Comparison of ENCODE assay signal across 20 cellular contexts in the genomic region with DNA sequence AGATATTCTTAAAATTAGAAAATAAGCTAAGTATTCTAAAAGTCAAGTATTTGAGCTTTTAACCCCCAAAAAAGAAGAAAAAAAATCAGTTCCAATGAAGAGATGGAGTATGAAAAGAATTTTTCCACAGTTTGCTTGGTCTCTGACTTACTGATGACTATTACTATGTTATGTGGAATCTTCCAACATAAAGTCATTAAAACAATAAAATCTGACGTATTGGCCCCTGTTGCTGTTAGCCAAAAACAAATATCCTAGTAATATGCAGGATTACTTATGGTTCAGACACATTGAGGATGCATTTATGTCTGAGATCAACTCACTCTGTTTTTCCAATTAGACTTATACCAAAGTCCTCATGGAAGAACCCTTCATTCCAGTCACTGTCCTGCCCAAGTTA.
DNase-seq lines count a peak whose midpoint lies in the region; ATAC-seq lines count a peak whose summit lies in the region.
"Had no signal": no experiment of that assay in that cellular context is flagged by ENCODE, and none has a peak within 500 bp of the region (broad histone marks: within the 10 kb centered on the region; RNA-seq: fewer than 3 reads in every experiment).

No MANE protein-coding gene starts in this region.

- ATAC-seq in GM21737 (IDR thresholded peaks at IDR 0.05; ENCODE audit: unreplicated experiment) = no peak
- ATAC-seq: gastroesophageal sphincter had no signal

- peak; percentile 16 for DNase-seq in A172 (ENCODE audit: low spot score)
- DNase-seq in GM04504 (ENCODE audit: low read depth) = peak; percentile 36
- DNase-seq in amniotic stem cell (lab: John Stamatoyannopoulos, UW) = peak; percentile 44
- DNase-seq in fibroblast of peridontal ligament (ENCODE audit: extremely low read depth) = peak; percentile 59
- DNase-seq in NCI-H1092 treated with DMSO at 0.1 percent for 48 hours (lab: John Stamatoyannopoulos, UW) = no peak
- no peak for DNase-seq in NCI-H146 (lab: John Stamatoyannopoulos, UW)
- no peak for DNase-seq in COLO668 (lab: John Stamatoyannopoulos, UW; ENCODE audit: unreplicated experiment)
- DNase-seq: 8988T; activated gamma-delta T cell treated with Interleukin-2 at 50 U/mL for 16 hours; CD4-positive, alpha-beta T cell; colonic mucosa; DMS153; left cardiac atrium; MV-4-11; NCI-H2029 treated with DMSO at 0.1 percent for 48 hours; NCI-H526; small intestine; stimulated activated CD4-positive, alpha-beta T cell treated with anti-CD3 and anti-CD28 coated beads, Interleukin-4, amount 100 ng/mL, for 24 hours had no signal

Comparison
In these comparisons a context has a peak if more than half of its experiments do, and no peak if none do; other contexts are left out.
1. DNase-seq: peak in A172 (single experiment), GM04504 (single experiment), amniotic stem cell (single experiment) and fibroblast of peridontal ligament (single experiment); none in NCI-H1092 treated with DMSO at 0.1 percent for 48 hours (single experiment), NCI-H146 (single experiment) and COLO668 (single experiment).